In the genomic region with DNA sequence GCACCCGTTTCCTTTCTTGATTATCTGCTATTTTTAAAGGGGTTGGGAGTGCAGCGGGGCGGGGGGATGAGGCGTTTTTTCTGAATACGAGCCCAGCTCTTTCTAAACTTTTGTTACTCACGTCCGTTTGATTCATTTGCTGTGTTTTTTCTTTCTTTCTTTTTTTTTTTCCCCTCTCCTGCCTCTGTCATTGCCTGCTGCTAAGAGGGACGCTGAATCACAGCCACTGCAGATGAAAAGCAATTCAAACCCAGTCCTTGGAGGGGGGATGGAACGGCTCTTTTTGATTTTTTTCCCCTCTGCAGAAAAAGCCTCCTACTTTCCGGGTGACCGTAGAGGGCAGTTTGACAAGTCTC, we compare ENCODE assay signal across 1 cellular context.
TF ChIP-seq lines count a peak whose summit lies in the region.

No MANE protein-coding gene starts in this region.

TF ChIP-seq in K562, 482 proteins besides CTCF, POLR2A, EP300 and RAD21 (continued from another document):
- TF ChIP-seq, protein P1, sequence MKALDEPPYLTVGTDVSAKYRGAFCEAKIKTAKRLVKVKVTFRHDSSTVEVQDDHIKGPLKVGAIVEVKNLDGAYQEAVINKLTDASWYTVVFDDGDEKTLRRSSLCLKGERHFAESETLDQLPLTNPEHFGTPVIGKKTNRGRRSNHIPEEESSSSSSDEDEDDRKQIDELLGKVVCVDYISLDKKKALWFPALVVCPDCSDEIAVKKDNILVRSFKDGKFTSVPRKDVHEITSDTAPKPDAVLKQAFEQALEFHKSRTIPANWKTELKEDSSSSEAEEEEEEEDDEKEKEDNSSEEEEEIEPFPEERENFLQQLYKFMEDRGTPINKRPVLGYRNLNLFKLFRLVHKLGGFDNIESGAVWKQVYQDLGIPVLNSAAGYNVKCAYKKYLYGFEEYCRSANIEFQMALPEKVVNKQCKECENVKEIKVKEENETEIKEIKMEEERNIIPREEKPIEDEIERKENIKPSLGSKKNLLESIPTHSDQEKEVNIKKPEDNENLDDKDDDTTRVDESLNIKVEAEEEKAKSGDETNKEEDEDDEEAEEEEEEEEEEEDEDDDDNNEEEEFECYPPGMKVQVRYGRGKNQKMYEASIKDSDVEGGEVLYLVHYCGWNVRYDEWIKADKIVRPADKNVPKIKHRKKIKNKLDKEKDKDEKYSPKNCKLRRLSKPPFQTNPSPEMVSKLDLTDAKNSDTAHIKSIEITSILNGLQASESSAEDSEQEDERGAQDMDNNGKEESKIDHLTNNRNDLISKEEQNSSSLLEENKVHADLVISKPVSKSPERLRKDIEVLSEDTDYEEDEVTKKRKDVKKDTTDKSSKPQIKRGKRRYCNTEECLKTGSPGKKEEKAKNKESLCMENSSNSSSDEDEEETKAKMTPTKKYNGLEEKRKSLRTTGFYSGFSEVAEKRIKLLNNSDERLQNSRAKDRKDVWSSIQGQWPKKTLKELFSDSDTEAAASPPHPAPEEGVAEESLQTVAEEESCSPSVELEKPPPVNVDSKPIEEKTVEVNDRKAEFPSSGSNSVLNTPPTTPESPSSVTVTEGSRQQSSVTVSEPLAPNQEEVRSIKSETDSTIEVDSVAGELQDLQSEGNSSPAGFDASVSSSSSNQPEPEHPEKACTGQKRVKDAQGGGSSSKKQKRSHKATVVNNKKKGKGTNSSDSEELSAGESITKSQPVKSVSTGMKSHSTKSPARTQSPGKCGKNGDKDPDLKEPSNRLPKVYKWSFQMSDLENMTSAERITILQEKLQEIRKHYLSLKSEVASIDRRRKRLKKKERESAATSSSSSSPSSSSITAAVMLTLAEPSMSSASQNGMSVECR (CRISPR knock-in tag; IDR thresholded peaks at IDR 0.05), result no peak
- TF ChIP-seq ZNF197 (CRISPR knock-in tag; IDR thresholded peaks at IDR 0.05; ENCODE audit: low read depth) (no peak), HNRNPL (IDR thresholded peaks at IDR 0.05; ENCODE audit: low read depth, low read length) (no peak), ZNF184 (CRISPR knock-in tag; IDR thresholded peaks at IDR 0.05) (no peak), SMARCA5 (IDR thresholded peaks at IDR 0.05) (no peak), CHCHD3 (CRISPR knock-in tag; IDR thresholded peaks at IDR 0.05) (no peak), CBX5 (IDR thresholded peaks at IDR 0.05; ENCODE audit: borderline replicate concordance, low read depth) (no peak)
- TF ChIP-seq, protein P2, sequence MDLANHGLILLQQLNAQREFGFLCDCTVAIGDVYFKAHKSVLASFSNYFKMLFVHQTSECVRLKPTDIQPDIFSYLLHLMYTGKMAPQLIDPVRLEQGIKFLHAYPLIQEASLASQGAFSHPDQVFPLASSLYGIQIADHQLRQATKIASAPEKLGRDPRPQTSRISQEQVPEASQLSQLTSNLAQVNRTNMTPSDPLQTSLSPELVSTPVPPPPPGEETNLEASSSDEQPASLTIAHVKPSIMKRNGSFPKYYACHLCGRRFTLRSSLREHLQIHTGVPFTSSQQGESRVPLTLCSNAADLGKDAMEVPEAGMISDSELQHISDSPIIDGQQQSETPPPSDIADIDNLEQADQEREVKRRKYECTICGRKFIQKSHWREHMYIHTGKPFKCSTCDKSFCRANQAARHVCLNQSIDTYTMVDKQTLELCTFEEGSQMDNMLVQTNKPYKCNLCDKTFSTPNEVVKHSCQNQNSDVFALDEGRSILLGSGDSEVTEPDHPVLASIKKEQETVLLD (IDR thresholded peaks at IDR 0.05), result no peak
